Comparison of ENCODE assay signal across 1 cellular context in the genomic region with DNA sequence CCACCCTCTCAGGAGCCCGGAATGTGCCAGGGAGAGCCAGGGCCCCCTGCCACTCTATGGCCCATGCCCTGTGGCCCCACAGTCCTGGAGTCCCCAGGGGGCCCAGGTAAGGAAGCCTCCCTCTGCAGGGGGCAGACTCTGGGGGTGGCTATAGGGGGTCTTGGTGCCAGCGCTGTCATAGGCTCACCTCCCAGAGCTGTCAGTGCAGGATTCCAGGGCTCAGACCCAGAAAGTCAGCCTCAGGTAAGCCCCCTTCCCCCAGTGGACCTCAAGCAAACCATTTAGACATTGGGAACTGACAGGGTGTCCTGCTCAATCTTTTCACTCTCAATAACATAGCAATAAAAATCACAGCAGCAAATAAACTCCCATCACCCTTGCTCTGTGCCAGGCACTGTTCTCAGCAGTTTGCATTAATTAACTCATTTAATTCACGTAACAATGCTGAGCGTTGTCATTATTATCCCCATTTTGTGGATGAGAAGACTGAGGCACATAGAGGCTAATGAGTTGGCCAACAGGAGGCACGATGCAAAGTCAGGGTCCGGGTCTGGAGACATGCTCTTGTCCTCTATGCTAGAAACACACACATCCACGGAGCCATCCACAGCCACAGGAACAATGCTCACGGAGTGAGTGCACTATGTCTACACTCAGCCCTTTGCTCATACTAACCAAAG.
TF ChIP-seq lines count a peak whose summit lies in the region.

No MANE protein-coding gene starts in this region.

TF ChIP-seq in K562, 482 proteins besides CTCF, POLR2A, EP300 and RAD21 (continued from another document):
- TF ChIP-seq ZFPM2 (CRISPR knock-in tag; IDR thresholded peaks at IDR 0.05), result no peak
- TF ChIP-seq BCOR (IDR thresholded peaks at IDR 0.05), result peak; percentile 65; the same call in 1 of the 2 replicates
- no peak for TF ChIP-seq MEF2D (tag; conservative IDR thresholded peaks at IDR 0.05; ENCODE audit: low read depth)
- TF ChIP-seq ZBTB1 (CRISPR knock-in tag; IDR thresholded peaks at IDR 0.05; ENCODE audit: borderline replicate concordance, low read depth), result no peak
- TF ChIP-seq, protein P1, sequence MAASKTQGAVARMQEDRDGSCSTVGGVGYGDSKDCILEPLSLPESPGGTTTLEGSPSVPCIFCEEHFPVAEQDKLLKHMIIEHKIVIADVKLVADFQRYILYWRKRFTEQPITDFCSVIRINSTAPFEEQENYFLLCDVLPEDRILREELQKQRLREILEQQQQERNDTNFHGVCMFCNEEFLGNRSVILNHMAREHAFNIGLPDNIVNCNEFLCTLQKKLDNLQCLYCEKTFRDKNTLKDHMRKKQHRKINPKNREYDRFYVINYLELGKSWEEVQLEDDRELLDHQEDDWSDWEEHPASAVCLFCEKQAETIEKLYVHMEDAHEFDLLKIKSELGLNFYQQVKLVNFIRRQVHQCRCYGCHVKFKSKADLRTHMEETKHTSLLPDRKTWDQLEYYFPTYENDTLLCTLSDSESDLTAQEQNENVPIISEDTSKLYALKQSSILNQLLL (CRISPR knock-in tag; IDR thresholded peaks at IDR 0.05; ENCODE audit: borderline replicate concordance), result no peak
- TF ChIP-seq, protein P2, sequence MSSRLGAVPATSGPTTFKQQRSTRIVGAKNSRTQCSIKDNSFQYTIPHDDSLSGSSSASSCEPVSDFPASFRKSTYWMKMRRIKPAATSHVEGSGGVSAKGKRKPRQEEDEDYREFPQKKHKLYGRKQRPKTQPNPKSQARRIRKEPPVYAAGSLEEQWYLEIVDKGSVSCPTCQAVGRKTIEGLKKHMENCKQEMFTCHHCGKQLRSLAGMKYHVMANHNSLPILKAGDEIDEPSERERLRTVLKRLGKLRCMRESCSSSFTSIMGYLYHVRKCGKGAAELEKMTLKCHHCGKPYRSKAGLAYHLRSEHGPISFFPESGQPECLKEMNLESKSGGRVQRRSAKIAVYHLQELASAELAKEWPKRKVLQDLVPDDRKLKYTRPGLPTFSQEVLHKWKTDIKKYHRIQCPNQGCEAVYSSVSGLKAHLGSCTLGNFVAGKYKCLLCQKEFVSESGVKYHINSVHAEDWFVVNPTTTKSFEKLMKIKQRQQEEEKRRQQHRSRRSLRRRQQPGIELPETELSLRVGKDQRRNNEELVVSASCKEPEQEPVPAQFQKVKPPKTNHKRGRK (tag; IDR thresholded peaks at IDR 0.05), result no peak
- no peak for TF ChIP-seq RFX5 (IDR thresholded peaks at IDR 0.05; ENCODE audit: low read depth, low read length)
- TF ChIP-seq CREB1 (IDR thresholded peaks at IDR 0.05), result no peak
- no peak for TF ChIP-seq CREB1 (CRISPR knock-in tag; IDR thresholded peaks at IDR 0.05)
- TF ChIP-seq KLF16 (IDR thresholded peaks at IDR 0.05), result no peak
- no peak for TF ChIP-seq ERF (CRISPR knock-in tag; IDR thresholded peaks at IDR 0.05)
- no peak for TF ChIP-seq ELF1 (tag; IDR thresholded peaks at IDR 0.05)
- no peak for TF ChIP-seq STAT6 (CRISPR knock-in tag; IDR thresholded peaks at IDR 0.05)
- TF ChIP-seq DMBX1 (CRISPR knock-in tag; IDR thresholded peaks at IDR 0.05; ENCODE audit: borderline replicate concordance), result no peak
- 0 out of 4 replicates have a peak, but pooled peaks of 1 of the 2 experiments have one; percentile 15 for TF ChIP-seq KDM1A (IDR thresholded peaks at IDR 0.05)
- TF ChIP-seq ZNF212 (CRISPR knock-in tag; IDR thresholded peaks at IDR 0.05), result no peak
- peak; percentile 70 for TF ChIP-seq RBM25 (IDR thresholded peaks at IDR 0.05; ENCODE audit: low read depth, low read length, severe bottlenecking)
- TF ChIP-seq, protein P3, sequence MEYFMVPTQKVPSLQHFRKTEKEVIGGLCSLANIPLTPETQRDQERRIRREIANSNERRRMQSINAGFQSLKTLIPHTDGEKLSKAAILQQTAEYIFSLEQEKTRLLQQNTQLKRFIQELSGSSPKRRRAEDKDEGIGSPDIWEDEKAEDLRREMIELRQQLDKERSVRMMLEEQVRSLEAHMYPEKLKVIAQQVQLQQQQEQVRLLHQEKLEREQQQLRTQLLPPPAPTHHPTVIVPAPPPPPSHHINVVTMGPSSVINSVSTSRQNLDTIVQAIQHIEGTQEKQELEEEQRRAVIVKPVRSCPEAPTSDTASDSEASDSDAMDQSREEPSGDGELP (CRISPR knock-in tag; IDR thresholded peaks at IDR 0.05; ENCODE audit: borderline replicate concordance), result no peak
